1 cellular context compared by ENCODE assay signal in the genomic region with DNA sequence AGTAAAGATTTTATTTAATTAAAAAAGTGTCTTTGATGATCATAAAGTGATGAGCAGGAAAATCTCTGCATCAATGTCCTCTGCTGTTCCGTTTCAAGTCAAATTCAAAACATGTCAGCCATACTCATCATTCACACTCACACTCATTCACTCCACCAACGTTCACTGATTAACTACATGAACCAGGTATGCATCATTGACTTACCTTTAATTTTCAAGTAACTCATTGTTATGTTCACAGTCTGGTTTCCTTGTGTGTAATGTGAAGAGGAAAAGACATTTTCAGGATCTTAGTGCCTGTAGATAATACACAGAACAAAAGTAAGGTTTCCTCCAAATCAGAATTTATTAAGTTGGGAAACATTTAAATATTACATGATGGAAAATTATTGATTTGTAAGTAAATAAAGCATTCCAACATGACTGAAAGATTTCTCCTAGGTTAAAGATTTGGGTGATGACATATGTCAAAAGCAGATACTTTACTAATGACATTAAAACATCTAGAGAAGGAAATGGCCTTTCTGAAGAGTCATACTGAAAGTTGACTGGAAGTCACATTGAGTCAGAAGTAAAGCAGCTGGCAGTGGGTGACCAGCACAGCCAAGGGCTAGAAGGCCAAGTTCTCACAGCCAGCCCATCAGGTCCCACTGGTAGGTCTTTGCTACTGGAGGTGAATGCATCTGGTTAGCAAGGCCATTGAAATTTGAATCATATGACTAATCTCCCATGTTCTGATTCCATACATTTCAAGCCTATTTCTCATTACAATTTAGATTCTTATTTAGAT.
TF ChIP-seq lines count a peak whose summit lies in the region.

No MANE protein-coding gene starts in this region.

TF ChIP-seq in GM12878, 131 proteins besides CTCF, POLR2A, EP300 and RAD21 (continued from another document):
- TF ChIP-seq SMC3 (IDR thresholded peaks at IDR 0.05; ENCODE audit: borderline replicate concordance, low read length) (no peak), RELA (IDR thresholded peaks at IDR 0.05; ENCODE audit: borderline replicate concordance, partially characterized antibody) (no peak), RUNX3 (IDR thresholded peaks at IDR 0.05; ENCODE audit: low read length) (peak; percentile 38; the same call in 1 of the 2 replicates), NFYA (IDR thresholded peaks at IDR 0.05; ENCODE audit: borderline replicate concordance, low read depth, low read length) (no peak), ATF7 (IDR thresholded peaks at IDR 0.05; ENCODE audit: low read depth) (peak; percentile 46; the same call in 1 of the 2 replicates), JUNB (IDR thresholded peaks at IDR 0.05) (peak; percentile 96), MTA2 (IDR thresholded peaks at IDR 0.05; ENCODE audit: low read depth) (peak; percentile 49; the same call in 1 of the 2 replicates), IKZF2 (IDR thresholded peaks at IDR 0.05) (peak in 1 of 2 experiments; percentile 41; a peak in 2 of 4 replicates)
- TF ChIP-seq, protein P1, sequence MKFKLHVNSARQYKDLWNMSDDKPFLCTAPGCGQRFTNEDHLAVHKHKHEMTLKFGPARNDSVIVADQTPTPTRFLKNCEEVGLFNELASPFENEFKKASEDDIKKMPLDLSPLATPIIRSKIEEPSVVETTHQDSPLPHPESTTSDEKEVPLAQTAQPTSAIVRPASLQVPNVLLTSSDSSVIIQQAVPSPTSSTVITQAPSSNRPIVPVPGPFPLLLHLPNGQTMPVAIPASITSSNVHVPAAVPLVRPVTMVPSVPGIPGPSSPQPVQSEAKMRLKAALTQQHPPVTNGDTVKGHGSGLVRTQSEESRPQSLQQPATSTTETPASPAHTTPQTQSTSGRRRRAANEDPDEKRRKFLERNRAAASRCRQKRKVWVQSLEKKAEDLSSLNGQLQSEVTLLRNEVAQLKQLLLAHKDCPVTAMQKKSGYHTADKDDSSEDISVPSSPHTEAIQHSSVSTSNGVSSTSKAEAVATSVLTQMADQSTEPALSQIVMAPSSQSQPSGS (IDR thresholded peaks at IDR 0.05; ENCODE audit: low read length) = peak; percentile 60; the same call in 1 of the 2 replicates
TF ChIP-seq in GM12878: peak in this region for 17.
